ENCODE assay signal across 19 cellular contexts in genomic region chr16:48217708-48218107, GRCh38. TPM values are rescaled to one million over a fixed set of nuclear protein-coding genes. Genes with fewer than 3 reads are reported as not detected.
A peak's percentile ranks its signal among the peaks of the same experiment; 100 is the strongest.
DNase-seq lines count a peak whose midpoint lies in the region; ATAC-seq and TF ChIP-seq lines count a peak whose summit lies in the region.
"Had no signal": no experiment of that assay in that cellular context is flagged by ENCODE, and none has a peak within 500 bp of the region (broad histone marks: within the 10 kb centered on the region; RNA-seq: fewer than 3 reads in every experiment).

No MANE protein-coding gene starts in this region.

- H3K4me3 ChIP-seq in AG10803 (ENCODE audit: low read length) (no peak overlapping the region), Karpas-422 (ENCODE audit: low read length) (no peak overlapping the region), fibroblast of pulmonary artery (replicated peaks; ENCODE audit: low read depth, low read length) (no peak overlapping the region)
- H3K4me3 ChIP-seq: GM12878 had no signal

- no peak overlapping the region for H3K27ac ChIP-seq in Karpas-422 (ENCODE audit: low read length)
- H3K27ac ChIP-seq: C4-2B had no signal

- no peak overlapping the region for H3K4me2 ChIP-seq in Karpas-422 (ENCODE audit: low read depth, low read length, poor library complexity, severe bottlenecking)

- no peaks in the 10 kb centered on the region for H3K9me3 ChIP-seq in Karpas-422 (ENCODE audit: low read length)

- no peak overlapping the region for H2AFZ ChIP-seq in Karpas-422 (ENCODE audit: low read length)

- peak; percentile 5 for DNase-seq in AG10803 (ENCODE audit: low read depth)
- peak; percentile 25 for DNase-seq in Karpas-422
- peak; percentile 21 for DNase-seq in amniotic epithelial cell (ENCODE audit: low read depth)
- DNase-seq in fibroblast of pulmonary artery (ENCODE audit: low read depth) = peak; percentile 7
- DNase-seq in SW 1271 (lab: John Stamatoyannopoulos, UW) = no peak
- DNase-seq in COR-L47 (lab: John Stamatoyannopoulos, UW) = no peak
- DNase-seq: CD4-positive, alpha-beta T cell; DMS153; DMS79; GF-D8; H9; KBM-7 had no signal

- ATAC-seq in HG02588 (IDR thresholded peaks at IDR 0.05; ENCODE audit: unreplicated experiment) = no peak
- ATAC-seq: GM12878 had no signal

- H3K27me3 ChIP-seq in Karpas-422 (ENCODE audit: low read length) = no peaks in the 10 kb centered on the region

- no peaks in the 10 kb centered on the region for H3K79me2 ChIP-seq in Karpas-422 (ENCODE audit: low read length)

- H3K36me3 ChIP-seq in Karpas-422 (ENCODE audit: insufficient read depth, low read length) = no peaks in the 10 kb centered on the region

- H3K9ac ChIP-seq in Karpas-422 (ENCODE audit: low read length) = no peak overlapping the region

- no peak for TF ChIP-seq CTCF in AG10803 (conservative IDR thresholded peaks at IDR 0.05; ENCODE audit: low read length)
- TF ChIP-seq CTCF in fibroblast of pulmonary artery (IDR thresholded peaks at IDR 0.05; ENCODE audit: low read length, missing control alignments) = no peak

- H4K20me1 ChIP-seq in Karpas-422 (ENCODE audit: insufficient read depth, low read depth, low read length) = no peaks in the 10 kb centered on the region

- H3K4me1 ChIP-seq in Karpas-422 (ENCODE audit: low read length) = no peaks in the 10 kb centered on the region

- H3K9me2 ChIP-seq in Karpas-422 (replicated peaks; ENCODE audit: insufficient read depth, low read length) = no peaks in the 10 kb centered on the region

RNA-seq across cellular contexts. Expression of gene LONP2, which starts 26.4 kb away (rescaled TPM):
- total RNA-seq in Karpas-422 (2014; rRNA removed; shearing (Covaris generic); ENCODE audit: low replicate concordance) = 74.8 and 82.2 TPM in 2 replicates

RNA-seq across cellular contexts. Expression of gene ABCC11, which starts 29.6 kb away (rescaled TPM):
- total RNA-seq in Karpas-422 (2014; rRNA removed; shearing (Covaris generic); ENCODE audit: low replicate concordance) = 0.07 and 0.15 TPM in 2 replicates
- total RNA-seq: A172, Daoy, GM12878, H1, HT-29 had no signal

Comparison
In these comparisons a context has a peak if more than half of its experiments do, and no peak if none do; other contexts are left out.
1. DNase-seq: peak in AG10803 (single experiment), Karpas-422 (single experiment), amniotic epithelial cell (single experiment) and fibroblast of pulmonary artery (single experiment); none in SW 1271 (0 of 2) and COR-L47 (single experiment).